7 cellular contexts compared by ENCODE assay signal in genomic region chr1:149229186-149229585, GRCh38.
A peak's percentile ranks its signal among the peaks of the same experiment; 100 is the strongest.
DNase-seq lines count a peak whose midpoint lies in the region; ATAC-seq and TF ChIP-seq lines count a peak whose summit lies in the region.
"Not testable (repeated sequence)": the region's sequence is repeated elsewhere in the genome, so short reads cannot be mapped to it uniquely, and the experiment has no call there.

No MANE protein-coding gene starts in this region.

- ATAC-seq in SK-N-SH treated with all-trans-retinoic acid at 6 μM for 48 hours (peak; percentile 48; the same call in 2 of the 3 replicates), body of pancreas (peak; percentile 60), foreskin keratinocyte (peak; percentile 14), left lung (peak; percentile 73)
- peak; percentile 11 to 15 for ATAC-seq in naive thymus-derived CD8-positive, alpha-beta T cell
- ATAC-seq in stimulated activated naive CD8-positive, alpha-beta T cell treated with anti-CD3 and anti-CD28 coated beads, Interleukin-15, Interleukin-2, amounts not matched to agents 100 U/mL and 50 U/mL, for 24 hours, result peak; percentile 7

- not testable (repeated sequence) for H3K4me1 Mint-ChIP-seq in naive thymus-derived CD8-positive, alpha-beta T cell

- H3K4me1 ChIP-seq in body of pancreas, foreskin keratinocyte, left ventricle myocardium inferior, left lung: not testable (repeated sequence)

- H3K27ac Mint-ChIP-seq in naive thymus-derived CD8-positive, alpha-beta T cell, result not testable (repeated sequence)

- no CpG with 5 or more reads among the region's 3 CpGs for WGBS in body of pancreas, 2 donors

- not testable (repeated sequence) for TF ChIP-seq POLR2A in body of pancreas (IDR thresholded peaks at IDR 0.05)

- not testable (repeated sequence) for H3K36me3 Mint-ChIP-seq in naive thymus-derived CD8-positive, alpha-beta T cell

- H3K4me3 ChIP-seq in body of pancreas, left ventricle myocardium inferior, left lung: not testable (repeated sequence)

- intact Hi-C loops in body of pancreas (cut with DNase I); left ventricle myocardium inferior (cut with micrococcal nuclease); left lung (cut with DNase I): not testable (repeated sequence)

- H3K27me3 ChIP-seq in body of pancreas; foreskin keratinocyte; left ventricle myocardium inferior (ENCODE audit: low read depth); left lung: not testable (repeated sequence)

- not testable (repeated sequence) for H3K36me3 ChIP-seq in body of pancreas (replicated peaks in 1 of 2; ENCODE audit: insufficient read depth in 1 of 2, low read depth in 2 of 2); left ventricle myocardium inferior; left lung

- not testable (repeated sequence) for H3K9me3 Mint-ChIP-seq in naive thymus-derived CD8-positive, alpha-beta T cell

- not testable (repeated sequence) for DNase-seq in body of pancreas; foreskin keratinocyte; left ventricle myocardium inferior; left lung; naive thymus-derived CD8-positive, alpha-beta T cell; stimulated activated naive CD8-positive, alpha-beta T cell treated with anti-CD3 and anti-CD28 coated beads, Interleukin-15, Interleukin-2, amounts not matched to agents 100 U/mL and 50 U/mL, for 24 hours

- not testable (repeated sequence) for TF ChIP-seq CTCF in body of pancreas (IDR thresholded peaks at IDR 0.05); foreskin keratinocyte (conservative IDR thresholded peaks at IDR 0.05); left ventricle myocardium inferior (IDR thresholded peaks at IDR 0.05; ENCODE audit: borderline replicate concordance); left lung (IDR thresholded peaks at IDR 0.05)

- not testable (repeated sequence) for H3K4me3 Mint-ChIP-seq in naive thymus-derived CD8-positive, alpha-beta T cell

- H3K27ac ChIP-seq in body of pancreas, result peak overlapping the region in 3 of 4 donors; percentile 56 to 73 (median 57)
- not testable (repeated sequence) for H3K27ac ChIP-seq in foreskin keratinocyte, left lung
- H3K27ac ChIP-seq in left ventricle myocardium inferior (replicated peaks), result peak overlapping the region; percentile 63

- POLR2A ChIA-PET in naive thymus-derived CD8-positive, alpha-beta T cell (lab: Charles Lee), result not testable (repeated sequence)

- H3K27me3 Mint-ChIP-seq in naive thymus-derived CD8-positive, alpha-beta T cell, result not testable (repeated sequence)

- not testable (repeated sequence) for H3K9me3 ChIP-seq in body of pancreas; left ventricle myocardium inferior (replicated peaks); left lung

Comparison
In these comparisons a context has a peak if more than half of its experiments do, and no peak if none do; other contexts are left out.
1. ATAC-seq: peak in every context shown above with its lines; median percentile 73 in left lung; 60 in body of pancreas; 48 in SK-N-SH treated with all-trans-retinoic acid at 6 μM for 48 hours; 14 in foreskin keratinocyte; 13 in naive thymus-derived CD8-positive, alpha-beta T cell; 7 in stimulated activated naive CD8-positive, alpha-beta T cell treated with anti-CD3 and anti-CD28 coated beads, Interleukin-15, Interleukin-2, amounts not matched to agents 100 U/mL and 50 U/mL, for 24 hours.